Comparison of ENCODE assay signal across 24 cellular contexts in genomic region chr13:113834496-113835200, GRCh38. TPM values are rescaled to one million over a fixed set of nuclear protein-coding genes. Genes with fewer than 3 reads are reported as not detected.
DNase-seq lines count a peak whose midpoint lies in the region; ATAC-seq, FAIRE-seq and TF ChIP-seq lines count a peak whose summit lies in the region.
"Had no signal": no experiment of that assay in that cellular context is flagged by ENCODE, and none has a peak within 500 bp of the region (broad histone marks: within the 10 kb centered on the region; RNA-seq: fewer than 3 reads in every experiment).

No MANE protein-coding gene starts in this region.

- H2BK20ac ChIP-seq in H1 (ENCODE audit: low read length) = no peak overlapping the region

- H2AK5ac ChIP-seq in H1 (ENCODE audit: low read depth, low read length) = no peak overlapping the region

- peak overlapping the region; percentile 34 for H3K27ac Mint-ChIP-seq in mesothelial cell of epicardium
- peak overlapping the region in 1 of 2 donors; percentile 65 for H3K27ac Mint-ChIP-seq in activated naive CD4-positive, alpha-beta T cell treated with anti-CD3 and anti-CD28 coated beads, Interleukin-2, amount 50 U/mL, for 72 hours
- H3K27ac Mint-ChIP-seq: activated CD4-positive, alpha-beta T cell treated with anti-CD3 and anti-CD28 coated beads for 36 hours; activated T-helper 2 cell treated with anti-CD3 and anti-CD28 coated beads, Interferon-gamma antibody, Interleukin-2, Interleukin-4, amounts not matched to agents 10 μg/mL and 5 μg/mL and 100 μg/mL, durations not matched to agents 14 hours and 24 hours and 36 hours had no signal

- peaks cover 6% of the 10 kb centered on the region for H3K36me3 Mint-ChIP-seq in mesothelial cell of epicardium
- no peaks in the 10 kb centered on the region for H3K36me3 Mint-ChIP-seq in activated naive CD4-positive, alpha-beta T cell treated with anti-CD3 and anti-CD28 coated beads, Interleukin-2, amount 50 U/mL, for 72 hours
- H3K36me3 Mint-ChIP-seq: naive B cell had no signal

- no peak for TF ChIP-seq EP300 in H1 (IDR thresholded peaks at IDR 0.05; ENCODE audit: borderline replicate concordance in 1 of 2, low read depth in 2 of 2, low read length in 2 of 2)

- ATAC-seq in aorta (ENCODE audit: low FRiP score) = no peak
- ATAC-seq in activated naive CD4-positive, alpha-beta T cell treated with anti-CD3 and anti-CD28 coated beads, Interleukin-2, amount 50 U/mL, for 72 hours = no peak
- ATAC-seq in HG03442 (IDR thresholded peaks at IDR 0.05; ENCODE audit: unreplicated experiment) = no peak
- ATAC-seq: activated CD4-positive, alpha-beta T cell treated with anti-CD3 and anti-CD28 coated beads for 36 hours; left colon had no signal

- peak overlapping the region; percentile 65 for H4K91ac ChIP-seq in H1 (replicated peaks; ENCODE audit: insufficient read length, low read length)

- H3K79me2 ChIP-seq in H1 (ENCODE audit: control insufficient read depth in 1 of 2, insufficient read depth in 2 of 2, low read length in 2 of 2) = no peaks in the 10 kb centered on the region

- H3K36me3 ChIP-seq in cardiac muscle cell (no peaks in the 10 kb centered on the region), H1 (ENCODE audit: control insufficient read depth in 2 of 4, insufficient read depth in 4 of 4, low read length in 3 of 4) (peaks cover 0 to 12% (median 1%) of the 10 kb centered on the region in 4 experiments; a peak in 4 of 8 replicates), aorta (ENCODE audit: control insufficient read depth in 1 of 2, insufficient read depth in 2 of 2, low read length in 1 of 2) (peaks cover 0 to 19% of the 10 kb centered on the region in 2 donors)
- H3K36me3 ChIP-seq: HAP-1 had no signal

- TF ChIP-seq RAD21 in H1 (IDR thresholded peaks at IDR 0.05 in 1 of 2, conservative IDR thresholded peaks at IDR 0.05 in 1 of 2; ENCODE audit: low read depth in 2 of 2, low read length in 2 of 2) = no peak

- peaks cover 18% of the 10 kb centered on the region for H3K4me1 Mint-ChIP-seq in mesothelial cell of epicardium

- 90% methylated on average over 36 of the region's 38 CpGs; no CpG with 5 or more reads in 1 of the 2 experiments for WGBS in H1 (ENCODE audit: extremely low coverage in 1 of 2, insufficient coverage in 1 of 2, insufficient read length in 1 of 2, insufficient replicate concordance in 2 of 2, low coverage in 1 of 2, low lambda C conversion rate in 2 of 2, missing lambda C conversion rate in 1 of 2), 2 experiments
- 89 to 91% methylated on average over 34 to 38 of the region's 38 CpGs for WGBS in aorta, 2 donors

- H3K23ac ChIP-seq in H1 (ENCODE audit: insufficient read length) = no peak overlapping the region

- no peak for TF ChIP-seq POLR2A in H1 (IDR thresholded peaks at IDR 0.05; ENCODE audit: control extremely low read depth in 1 of 2, low read depth in 2 of 2, low read length in 2 of 2)

- no peaks in the 10 kb centered on the region for H3K9me3 Mint-ChIP-seq in mesothelial cell of epicardium
- H3K9me3 Mint-ChIP-seq in activated naive CD4-positive, alpha-beta T cell treated with anti-CD3 and anti-CD28 coated beads, Interleukin-2, amount 50 U/mL, for 72 hours = no peaks in the 10 kb centered on the region
- H3K9me3 Mint-ChIP-seq: activated T-helper 2 cell treated with anti-CD3 and anti-CD28 coated beads, Interferon-gamma antibody, Interleukin-2, Interleukin-4, amounts not matched to agents 10 μg/mL and 5 μg/mL and 100 μg/mL, durations not matched to agents 14 hours and 24 hours and 36 hours; CD4-positive, alpha-beta memory T cell had no signal

- H3K4me3 ChIP-seq in cardiac muscle cell = no peak overlapping the region
- no peak overlapping the region for H3K4me3 ChIP-seq in H1 (ENCODE audit: extremely low read depth in 1 of 4, insufficient read depth in 2 of 4, low read depth in 3 of 4, low read length in 4 of 4)
- H3K4me3 ChIP-seq in aorta (ENCODE audit: low read length in 2 of 2) = no peak overlapping the region
- H3K4me3 ChIP-seq: HAP-1, PC-9 had no signal

- no peak overlapping the region for H3K4me3 Mint-ChIP-seq in mesothelial cell of epicardium
- H3K4me3 Mint-ChIP-seq: activated CD4-positive, alpha-beta T cell treated with anti-CD3 and anti-CD28 coated beads for 36 hours; CD4-positive, alpha-beta memory T cell; naive B cell had no signal

- no peak overlapping the region for H3K4me2 ChIP-seq in H1 (ENCODE audit: insufficient read depth in 1 of 2, low read depth in 2 of 2, low read length in 2 of 2)
- H3K4me2 ChIP-seq: PC-9 had no signal

- peaks cover 0 to 1% of the 10 kb centered on the region in 2 experiments for H4K20me1 ChIP-seq in H1 (replicated peaks in 1 of 2; ENCODE audit: control insufficient read depth in 1 of 2, insufficient read depth in 2 of 2, low read length in 2 of 2)

- H2BK120ac ChIP-seq in H1 (replicated peaks; ENCODE audit: low read depth, low read length) = no peak overlapping the region

- H3K14ac ChIP-seq in H1 (ENCODE audit: insufficient read length) = no peak overlapping the region

- no peak for DNase-seq in cardiac muscle cell (ENCODE audit: low read depth in 1 of 2, low spot score in 1 of 2)
- no peak for DNase-seq in cardiac septum (ENCODE audit: low spot score)
- no peak for DNase-seq in H1 (ENCODE audit: low read depth in 1 of 2, low spot score in 2 of 2)
- no peak for DNase-seq in mesothelial cell of epicardium (ENCODE audit: low spot score in 2 of 2, unreplicated experiment in 2 of 2)
- DNase-seq in aorta = peak; percentile 50 to 71
- no peak for DNase-seq in activated naive CD4-positive, alpha-beta T cell treated with anti-CD3 and anti-CD28 coated beads, Interleukin-2, amount 50 U/mL, for 72 hours (ENCODE audit: low spot score in 2 of 2)
- no peak for DNase-seq in GM19238 (ENCODE audit: insufficient read length, low spot score)
- DNase-seq: activated CD4-positive, alpha-beta T cell treated with anti-CD3 and anti-CD28 coated beads for 36 hours; activated naive CD4-positive, alpha-beta T cell treated with anti-CD3 and anti-CD28 coated beads, Interleukin-2, amount 50 U/mL, for 16 hours; amniotic stem cell; CD4-positive, alpha-beta memory T cell; hippocampal formation; left colon; naive B cell; NCI-H2029 treated with DMSO at 0.1 percent for 48 hours; nucleus accumbens; PC-9; SIG-M5; stimulated activated naive CD4-positive, alpha-beta T cell had no signal

- H2BK12ac ChIP-seq in H1 (ENCODE audit: low read depth, low read length) = peak overlapping the region; percentile 87; the same call in 1 of the 2 replicates

- no peaks in the 10 kb centered on the region for H3K23me2 ChIP-seq in H1 (ENCODE audit: low read depth, low read length)

- H2AFZ ChIP-seq in H1 (ENCODE audit: low read length) = no peak overlapping the region
- H2AFZ ChIP-seq: PC-9 had no signal

- no peak overlapping the region for H3K9ac ChIP-seq in H1 (replicated peaks in 1 of 4; ENCODE audit: extremely low read depth in 1 of 4, low read depth in 3 of 4, low read length in 3 of 4)

- no peak overlapping the region for H4K5ac ChIP-seq in H1 (ENCODE audit: insufficient read length, low read depth, low read length)

- no peaks in the 10 kb centered on the region for H3K79me1 ChIP-seq in H1 (ENCODE audit: low read depth, low read length)

- H3K27me3 Mint-ChIP-seq in mesothelial cell of epicardium (ENCODE audit: low read depth) = no peaks in the 10 kb centered on the region
- H3K27me3 Mint-ChIP-seq: activated CD4-positive, alpha-beta T cell treated with anti-CD3 and anti-CD28 coated beads for 36 hours; CD4-positive, alpha-beta memory T cell; naive B cell had no signal

- POLR2A ChIA-PET in H1 (lab: Charles Lee; ENCODE audit: partially characterized antibody) = no interaction called here

- H3K4me1 ChIP-seq in cardiac muscle cell (ENCODE audit: low read depth) (peaks cover 27% of the 10 kb centered on the region), H1 (replicated peaks in 1 of 4; ENCODE audit: control insufficient read depth in 3 of 4, insufficient read depth in 4 of 4, low read length in 3 of 4) (peaks cover 0 to 20% (median 7%) of the 10 kb centered on the region in 4 experiments; a peak in 5 of 7 replicates), aorta (ENCODE audit: control insufficient read depth in 1 of 2, insufficient read depth in 2 of 2, low read length in 2 of 2) (no peaks in the 10 kb centered on the region)
- H3K4me1 ChIP-seq: HAP-1 had no signal

- CTCF ChIA-PET in H1 (lab: Charles Lee; ENCODE audit: partially characterized antibody) = no interaction called here

- H3K9me3 ChIP-seq in cardiac muscle cell (ENCODE audit: low read depth) (no peaks in the 10 kb centered on the region), H1 (ENCODE audit: insufficient read depth in 2 of 2, low read depth in 1 of 2, low read length in 1 of 2) (no peaks in the 10 kb centered on the region), aorta (ENCODE audit: control insufficient read depth, low read length) (no peaks in the 10 kb centered on the region)
- H3K9me3 ChIP-seq: HAP-1 had no signal

- no peak overlapping the region for H3K18ac ChIP-seq in H1 (ENCODE audit: extremely low read depth, low read length)

- H3K4ac ChIP-seq in H1 (replicated peaks; ENCODE audit: insufficient read length, low read depth, low read length) = no peak overlapping the region

- no peak overlapping the region for H3K56ac ChIP-seq in H1 (replicated peaks; ENCODE audit: insufficient read length, low read depth, low read length)

- no peak overlapping the region for H4K8ac ChIP-seq in H1 (ENCODE audit: extremely low read depth, insufficient read depth, low read length)

- peak overlapping the region; percentile 4 for H3K27ac ChIP-seq in cardiac muscle cell
- H3K27ac ChIP-seq in H1 (ENCODE audit: low read depth, low read length) = no peak overlapping the region
- H3K27ac ChIP-seq in aorta (ENCODE audit: low read depth in 1 of 2, low read length in 2 of 2) = no peak overlapping the region
- H3K27ac ChIP-seq: PC-9 had no signal

- TF ChIP-seq CTCF in cardiac muscle cell (IDR thresholded peaks at IDR 0.05; ENCODE audit: low read depth, low read length) (no peak), H1 (IDR thresholded peaks at IDR 0.05; ENCODE audit: control extremely low read depth in 1 of 3, insufficient read depth in 1 of 3, low read depth in 1 of 3, low read length in 3 of 3) (no peak), mesothelial cell of epicardium (IDR thresholded peaks at IDR 0.05; ENCODE audit: unreplicated experiment) (no peak)

- H2BK5ac ChIP-seq in H1 (ENCODE audit: low read depth, low read length) = peak overlapping the region; percentile 81; the same call in 1 of the 2 replicates

- no peak overlapping the region for H2BK15ac ChIP-seq in H1 (ENCODE audit: low read length)

- intact Hi-C loops in cardiac septum (cut with DNase I) = no loop called here
- intact Hi-C loops in aorta (cut with DNase I) = loop anchor here in 1 of 2 donors (2.0 kb wide), 1 partner anchor 28 kb away; no protein-coding TSS in a partner anchor

- no peak for FAIRE-seq in H1 (lab: Jason Lieb, UNC)
- FAIRE-seq: D721Med, endothelial cell of umbilical vein had no signal

- no peaks in the 10 kb centered on the region for H3K27me3 ChIP-seq in cardiac muscle cell
- no peaks in the 10 kb centered on the region for H3K27me3 ChIP-seq in H1 (replicated peaks in 1 of 4; ENCODE audit: control insufficient read depth in 3 of 4, extremely low read depth in 1 of 4, insufficient read depth in 3 of 4, low read length in 3 of 4)
- H3K27me3 ChIP-seq in aorta (ENCODE audit: control insufficient read depth in 1 of 2, insufficient read depth in 2 of 2, low read length in 1 of 2) = no peaks in the 10 kb centered on the region

RNA-seq across cellular contexts. Expression of gene GAS6, which starts 29.2 kb away (rescaled TPM):
- total RNA-seq in cardiac muscle cell = 109 and 112 TPM in 2 replicates
- polyA plus RNA-seq in cardiac muscle cell = 91.8 and 120 TPM in 2 replicates
- total RNA-seq in cardiac septum = 201 TPM
- 18.4 and 18.6 TPM in 2 replicates for total RNA-seq in H1 (2021; fragmentation: NEBNext Ultra II Directional; extraction: Animal tissue kit (Norgen Biotek cat#: 25700))
- polyA plus RNA-seq in H1 (2011; rRNA removed) = 31.0 and 37.3 TPM in 2 replicates
- polyA plus RNA-seq in H1 (2011; cell fraction: cytosol; rRNA removed) = 33.1 TPM
- polyA plus RNA-seq in H1 (2011; cell fraction: nucleus; rRNA removed) = 60.3 TPM
- polyA plus RNA-seq in H1 (2012, experiment 1 of 2) = 17.9 to 34.8 TPM (median 30.9 TPM) in 4 replicates
- polyA plus RNA-seq in H1 (2012, experiment 2 of 2) = 18.3 TPM
- polyA plus RNA-seq in H1 (2013, experiment 1 of 2) = 11.4 TPM
- 10.5 TPM for polyA plus RNA-seq in H1 (2013, experiment 2 of 2)
- 6.4 and 7.4 TPM in 2 replicates for polyA minus RNA-seq in H1 (2011; rRNA and poly(A)+ RNA removed)
- 11.8 TPM for polyA minus RNA-seq in H1 (2011; cell fraction: cytosol; rRNA and poly(A)+ RNA removed)
- 13.8 TPM for polyA minus RNA-seq in H1 (2011; cell fraction: nucleus; rRNA and poly(A)+ RNA removed)
- total RNA-seq in mesothelial cell of epicardium = 67.4 to 74.1 TPM (median 71.5 TPM) in 3 replicates
- total RNA-seq in aorta = 100 to 1,000 TPM; 317 to 348 TPM
- polyA plus RNA-seq in aorta = 100 to 1,000 TPM; 244 to 509 TPM
- 1 to 10 TPM in 1 of 2 donors, under 1 TPM in 1; 0.45 to 1.2 TPM for total RNA-seq in activated naive CD4-positive, alpha-beta T cell treated with anti-CD3 and anti-CD28 coated beads, Interleukin-2, amount 50 U/mL, for 72 hours

Comparison
In these comparisons a context has a peak if more than half of its experiments do, and no peak if none do; other contexts are left out.
1. DNase-seq: peak in aorta (2 of 2); none in cardiac muscle cell (0 of 2), cardiac septum (single experiment), H1 (0 of 2), mesothelial cell of epicardium (0 of 2), activated naive CD4-positive, alpha-beta T cell treated with anti-CD3 and anti-CD28 coated beads, Interleukin-2, amount 50 U/mL, for 72 hours (0 of 2) and GM19238 (single experiment).